In genomic region chr19:40642062-40642706, GRCh38 we compare ENCODE assay signal across 15 cellular contexts.
"Had no signal": no experiment of that assay in that cellular context is flagged by ENCODE, and none has a peak within 500 bp of the region (broad histone marks: within the 10 kb centered on the region; RNA-seq: fewer than 3 reads in every experiment).

No MANE protein-coding gene starts in this region.

- ATAC-seq: natural killer cell treated with Interleukin-12 subunit alpha and Interleukin-12 subunit beta and Interleukin-15 and Interleukin-18, amount 100 ng/mL, for 72 hours had no signal

- DNase-seq: activated CD4-positive, alpha-beta T cell treated with anti-CD3 and anti-CD28 coated beads, Interleukin-2, amount 50 U/mL, for 48 hours; activated T-cell treated with anti-CD3 and anti-CD28 coated beads for 4 hours; left cardiac atrium; stimulated activated CD4-positive, alpha-beta T cell treated with anti-CD3 and anti-CD28 coated beads, Interleukin-12 subunit alpha, Interleukin-12 subunit beta, amount 100 ng/mL, for 4 hours; stimulated activated CD4-positive, alpha-beta T cell treated with anti-CD3 and anti-CD28 coated beads, Interleukin-1b, Interleukin-23, amount 100 ng/mL, for 48 hours; stimulated activated CD8-positive, alpha-beta memory T cell treated with anti-CD3 and anti-CD28 coated beads, Interleukin-4, amount 100 ng/mL, for 48 hours; stimulated activated naive CD4-positive, alpha-beta T cell; T-helper 2 cell; WERI-Rb-1 had no signal

- H3K4me3 ChIP-seq: cardiac muscle cell, lung, upper lobe of left lung had no signal

- H3K36me3 ChIP-seq: cardiac muscle cell, upper lobe of left lung, WERI-Rb-1 had no signal

- H3K27ac ChIP-seq: cardiac muscle cell, WERI-Rb-1 had no signal

- H3K4me3 Mint-ChIP-seq: activated naive CD8-positive, alpha-beta T cell; mesothelial cell of epicardium; natural killer cell treated with Interleukin-12 subunit alpha and Interleukin-12 subunit beta and Interleukin-15 and Interleukin-18, amount 100 ng/mL, for 72 hours had no signal

- H3K36me3 Mint-ChIP-seq: activated naive CD8-positive, alpha-beta T cell; mesothelial cell of epicardium; natural killer cell treated with Interleukin-12 subunit alpha and Interleukin-12 subunit beta and Interleukin-15 and Interleukin-18, amount 100 ng/mL, for 72 hours had no signal

- H3K27me3 Mint-ChIP-seq: natural killer cell treated with Interleukin-12 subunit alpha and Interleukin-12 subunit beta and Interleukin-15 and Interleukin-18, amount 100 ng/mL, for 72 hours had no signal

- H3K27ac Mint-ChIP-seq: activated naive CD8-positive, alpha-beta T cell; natural killer cell treated with Interleukin-12 subunit alpha and Interleukin-12 subunit beta and Interleukin-15 and Interleukin-18, amount 100 ng/mL, for 72 hours had no signal

- H3K9me3 Mint-ChIP-seq: mesothelial cell of epicardium; natural killer cell treated with Interleukin-12 subunit alpha and Interleukin-12 subunit beta and Interleukin-15 and Interleukin-18, amount 100 ng/mL, for 72 hours had no signal

- H3K9me3 ChIP-seq: upper lobe of left lung had no signal

- H3K27me3 ChIP-seq: cardiac muscle cell, upper lobe of left lung had no signal
